Comparison of ENCODE assay signal across 8 cellular contexts in genomic region chr4:175953960-175954521, GRCh38.
DNase-seq lines count a peak whose midpoint lies in the region; ATAC-seq and TF ChIP-seq lines count a peak whose summit lies in the region.

No MANE protein-coding gene starts in this region.

- ATAC-seq in GM21381 (IDR thresholded peaks at IDR 0.05; ENCODE audit: unreplicated experiment) = peak; percentile 85
- peak; percentile 94 for ATAC-seq in HG03354 (IDR thresholded peaks at IDR 0.05; ENCODE audit: poor library complexity, severe bottlenecking, unreplicated experiment)

- TF ChIP-seq CTCF in GM12873 (IDR thresholded peaks at IDR 0.05; ENCODE audit: insufficient read depth, low read depth, low read length, missing control alignments) (peak; percentile 43), brain microvascular endothelial cell (IDR thresholded peaks at IDR 0.05; ENCODE audit: low read depth, low read length, missing control alignments) (peak; percentile 31)

- H3K27ac ChIP-seq in brain microvascular endothelial cell = no peak overlapping the region

- H3K27me3 ChIP-seq in brain microvascular endothelial cell (replicated peaks) = no peaks in the 10 kb centered on the region

- H3K36me3 ChIP-seq in brain microvascular endothelial cell (replicated peaks) = no peaks in the 10 kb centered on the region

- DNase-seq in brain microvascular endothelial cell = no peak
- no peak for DNase-seq in pons (ENCODE audit: low spot score)
- DNase-seq in hepatic stellate cell (ENCODE audit: low spot score) = no peak
- DNase-seq in NK-92 (lab: John Stamatoyannopoulos, UW; ENCODE audit: unreplicated experiment) = no peak
- no peak for DNase-seq in activated effector memory CD4-positive, alpha-beta T cell treated with anti-CD3 and anti-CD28 coated beads, Interleukin-2, amount 50 U/mL, for 16 hours

- no peak overlapping the region for H3K4me3 ChIP-seq in brain microvascular endothelial cell (ENCODE audit: low read depth, low read length)

- in situ Hi-C loops in brain microvascular endothelial cell (cut with HindIII; ENCODE audit: low pct_ligation_motif_present, low sequenced_read_pairs) = no loop called here
